ENCODE assay signal across 26 cellular contexts in genomic region chr3:101646726-101647125, GRCh38. TPM values are rescaled to one million over a fixed set of nuclear protein-coding genes. Genes with fewer than 3 reads are reported as not detected.
A peak's percentile ranks its signal among the peaks of the same experiment; 100 is the strongest.
DNase-seq lines count a peak whose midpoint lies in the region; ATAC-seq, FAIRE-seq and TF ChIP-seq lines count a peak whose summit lies in the region.
"Had no signal": no experiment of that assay in that cellular context is flagged by ENCODE, and none has a peak within 500 bp of the region (broad histone marks: within the 10 kb centered on the region; RNA-seq: fewer than 3 reads in every experiment).

No MANE protein-coding gene starts in this region.

- H3K27ac Mint-ChIP-seq in endothelial cell (ENCODE audit: unreplicated experiment) (no peak overlapping the region), progenitor cell of endocrine pancreas (no peak overlapping the region)
- H3K27ac Mint-ChIP-seq: activated CD4-positive, alpha-beta memory T cell treated with anti-CD3 and anti-CD28 coated beads, Interleukin-2, amount 10 ng/mL, durations not matched to agents 7 days and 5 days; activated naive CD4-positive, alpha-beta T cell treated with anti-CD3 and anti-CD28 coated beads for 36 hours had no signal

- no peak overlapping the region for H3K4me3 ChIP-seq in bronchial epithelial cell (ENCODE audit: low read depth, low read length)
- H3K4me3 ChIP-seq in suprapubic skin: no peak overlapping the region
- H3K4me3 ChIP-seq: BLaER1 treated with 17β-estradiol and CSF1 and Interleukin-3, amounts not matched to agents 10 nM and 100 nM; esophagus muscularis mucosa; vagina had no signal

- H3K27me3 ChIP-seq in bronchial epithelial cell (ENCODE audit: control insufficient read depth, insufficient read depth, low read length): no peaks in the 10 kb centered on the region
- H3K27me3 ChIP-seq in suprapubic skin: no peaks in the 10 kb centered on the region
- H3K27me3 ChIP-seq: BLaER1 treated with 17β-estradiol and CSF1 and Interleukin-3, amounts not matched to agents 10 nM and 100 nM; esophagus muscularis mucosa; vagina had no signal

- H3K36me3 Mint-ChIP-seq in endothelial cell (ENCODE audit: low read depth, unreplicated experiment): peaks cover 10% of the 10 kb centered on the region
- H3K36me3 Mint-ChIP-seq in progenitor cell of endocrine pancreas (ENCODE audit: insufficient read depth): peaks cover 15% of the 10 kb centered on the region

- no peak for TF ChIP-seq POLR2A in suprapubic skin (IDR thresholded peaks at IDR 0.05)

- no peak for TF ChIP-seq EP300 in suprapubic skin (IDR thresholded peaks at IDR 0.05)

- TF ChIP-seq CTCF in bronchial epithelial cell (IDR thresholded peaks at IDR 0.05; ENCODE audit: insufficient read depth, low read length, severe bottlenecking): no peak
- no peak for TF ChIP-seq CTCF in endothelial cell (IDR thresholded peaks at IDR 0.05; ENCODE audit: unreplicated experiment)
- TF ChIP-seq CTCF in suprapubic skin (IDR thresholded peaks at IDR 0.05): no peak
- TF ChIP-seq CTCF in progenitor cell of endocrine pancreas (IDR thresholded peaks at IDR 0.05; ENCODE audit: unreplicated experiment): no peak

- no peaks in the 10 kb centered on the region for H3K9me3 Mint-ChIP-seq in endothelial cell (ENCODE audit: unreplicated experiment)
- peaks cover 4% of the 10 kb centered on the region for H3K9me3 Mint-ChIP-seq in progenitor cell of endocrine pancreas (ENCODE audit: low read depth)
- H3K9me3 Mint-ChIP-seq: activated CD4-positive, alpha-beta memory T cell treated with anti-CD3 and anti-CD28 coated beads, Interleukin-2, amount 10 ng/mL, durations not matched to agents 7 days and 5 days; activated naive CD4-positive, alpha-beta T cell treated with anti-CD3 and anti-CD28 coated beads for 36 hours had no signal

- FAIRE-seq in bronchial epithelial cell (lab: Jason Lieb, UNC): no peak

- H3K4me1 Mint-ChIP-seq in endothelial cell (ENCODE audit: unreplicated experiment) (no peaks in the 10 kb centered on the region), progenitor cell of endocrine pancreas (ENCODE audit: low read depth) (peaks cover 7% of the 10 kb centered on the region)

- H3K36me3 ChIP-seq in bronchial epithelial cell (ENCODE audit: control insufficient read depth, insufficient read depth, low read length) (peaks cover 5% of the 10 kb centered on the region), suprapubic skin (peaks cover 39% of the 10 kb centered on the region)

- H3K9me3 ChIP-seq in suprapubic skin: no peaks in the 10 kb centered on the region
- H3K9me3 ChIP-seq: BLaER1 treated with 17β-estradiol and CSF1 and Interleukin-3, amounts not matched to agents 10 nM and 100 nM; esophagus muscularis mucosa; vagina had no signal

- H3K4me1 ChIP-seq in suprapubic skin: peaks cover 2% of the 10 kb centered on the region
- H3K4me1 ChIP-seq: esophagus muscularis mucosa had no signal

- 90% methylated on average over 1 of the region's 1 CpG for WGBS in suprapubic skin

- DNase-seq in EL: peak; percentile 43
- peak; percentile 83 for DNase-seq in M059J (ENCODE audit: low read depth)
- DNase-seq in bronchial epithelial cell (ENCODE audit: low read depth): peak; percentile 68
- DNase-seq in foreskin melanocyte: peak; percentile 2
- no peak for DNase-seq in endothelial cell (ENCODE audit: low spot score)
- DNase-seq in suprapubic skin (ENCODE audit: low spot score in 2 of 2): no peak
- DNase-seq in progenitor cell of endocrine pancreas (ENCODE audit: low spot score, unreplicated experiment): no peak
- DNase-seq: activated CD4-positive, alpha-beta memory T cell treated with anti-CD3 and anti-CD28 coated beads, Interleukin-2, amount 10 ng/mL, durations not matched to agents 7 days and 5 days; activated naive CD4-positive, alpha-beta T cell treated with anti-CD3 and anti-CD28 coated beads for 36 hours; activated T-cell treated with anti-CD3 and anti-CD28 coated beads, Interleukin-2, amount 50 U/mL, for 1 hour; anterior cingulate cortex; Calu3; GDM1; hypothalamus; KG1; NCI-H1092 treated with DMSO at 0.1 percent for 48 hours; NCI-H2081; occipital lobe; right cardiac atrium; RPMI8226; stimulated activated CD4-positive, alpha-beta T cell treated with anti-CD3 and anti-CD28 coated beads, Interleukin-15, amount 100 ng/mL, for 24 hours; T-helper 9 cell had no signal

- no peak overlapping the region for H3K27ac ChIP-seq in suprapubic skin
- H3K27ac ChIP-seq: BLaER1 treated with 17β-estradiol and CSF1 and Interleukin-3, amounts not matched to agents 10 nM and 100 nM; esophagus muscularis mucosa; vagina had no signal

- ATAC-seq in HG02759 (IDR thresholded peaks at IDR 0.05; ENCODE audit: unreplicated experiment): no peak
- ATAC-seq: right cardiac atrium had no signal

- H3K4me3 Mint-ChIP-seq in endothelial cell (ENCODE audit: unreplicated experiment) (no peak overlapping the region), progenitor cell of endocrine pancreas (ENCODE audit: low read depth) (no peak overlapping the region)
- H3K4me3 Mint-ChIP-seq: activated CD4-positive, alpha-beta memory T cell treated with anti-CD3 and anti-CD28 coated beads, Interleukin-2, amount 10 ng/mL, durations not matched to agents 7 days and 5 days; activated naive CD4-positive, alpha-beta T cell treated with anti-CD3 and anti-CD28 coated beads for 36 hours had no signal

- no peaks in the 10 kb centered on the region for H3K27me3 Mint-ChIP-seq in endothelial cell (ENCODE audit: unreplicated experiment)
- H3K27me3 Mint-ChIP-seq in progenitor cell of endocrine pancreas: no peaks in the 10 kb centered on the region
- H3K27me3 Mint-ChIP-seq: activated CD4-positive, alpha-beta memory T cell treated with anti-CD3 and anti-CD28 coated beads, Interleukin-2, amount 10 ng/mL, durations not matched to agents 7 days and 5 days had no signal

RNA-seq across cellular contexts. Expression of gene ZBTB11, which starts 30.2 kb away (rescaled TPM):
- 15.6 and 24.8 TPM in 2 replicates for total RNA-seq in M059J (2014; rRNA removed; shearing (Covaris generic))
- total RNA-seq in bronchial epithelial cell (30.3 and 34.2 TPM in 2 replicates), endothelial cell (ENCODE audit: unreplicated experiment) (13.0 TPM), suprapubic skin (10 to 100 TPM; 27.3 to 47.8 (median 29.2) TPM), progenitor cell of endocrine pancreas (17.8 and 18.8 TPM in 2 replicates)

RNA-seq across cellular contexts. Expression of gene RPL24, which starts 39.8 kb away (rescaled TPM):
- total RNA-seq in M059J (2014; rRNA removed; shearing (Covaris generic)): 1,314 and 1,490 TPM in 2 replicates
- total RNA-seq in bronchial epithelial cell (1,828 and 1,902 TPM in 2 replicates), endothelial cell (ENCODE audit: unreplicated experiment) (1,216 TPM), suprapubic skin (1,000 to 10,000 TPM in 2 of 4 donors, 100 to 1,000 TPM in 2; 775 to 1,097 (median 922) TPM), progenitor cell of endocrine pancreas (1,063 and 1,124 TPM in 2 replicates)

Comparison
In these comparisons a context has a peak if more than half of its experiments do, and no peak if none do; other contexts are left out.
1. DNase-seq: peak in EL (single experiment), M059J (single experiment), bronchial epithelial cell (single experiment) and foreskin melanocyte (single experiment); none in endothelial cell (single experiment), suprapubic skin (0 of 2) and progenitor cell of endocrine pancreas (single experiment).